In genomic region chr6:32944265-32944664, GRCh38 we compare ENCODE assay signal across 8 cellular contexts. TPM values are rescaled to one million over a fixed set of nuclear protein-coding genes. Genes with fewer than 3 reads are reported as not detected.
DNase-seq lines count a peak whose midpoint lies in the region; ATAC-seq and TF ChIP-seq lines count a peak whose summit lies in the region.

No MANE protein-coding gene starts in this region.

- intact Hi-C loops in gastrocnemius medialis (cut with DNase I; ENCODE audit: low total_unique reads), result no loop called here

- H3K4me3 ChIP-seq in OCI-LY3 (ENCODE audit: low read length) (peak overlapping the region; percentile 73), gastrocnemius medialis (no peak overlapping the region), suprapubic skin (no peak overlapping the region)
- peak overlapping the region; percentile 6 for H3K4me3 ChIP-seq in effector memory CD4-positive, alpha-beta T cell (ENCODE audit: insufficient read depth, low read depth, low read length, poor library complexity, severe bottlenecking)

- H3K27me3 ChIP-seq in OCI-LY3 (ENCODE audit: low read depth, low read length), result no peaks in the 10 kb centered on the region
- H3K27me3 ChIP-seq in effector memory CD4-positive, alpha-beta T cell (replicated peaks; ENCODE audit: control insufficient read depth, insufficient read depth, low read length, poor library complexity, severe bottlenecking), result no peaks in the 10 kb centered on the region
- H3K27me3 ChIP-seq in gastrocnemius medialis, result no peaks in the 10 kb centered on the region
- H3K27me3 ChIP-seq in suprapubic skin, result peaks cover 5% of the 10 kb centered on the region

- peaks cover 40% of the 10 kb centered on the region for H3K79me2 ChIP-seq in OCI-LY3 (ENCODE audit: low read length)

- no peak for TF ChIP-seq CTCF in OCI-LY3 (IDR thresholded peaks at IDR 0.05; ENCODE audit: low read depth, low read length)
- no peak for TF ChIP-seq CTCF in gastrocnemius medialis (IDR thresholded peaks at IDR 0.05 in 4 of 5, conservative IDR thresholded peaks at IDR 0.05 in 1 of 5)
- no peak for TF ChIP-seq CTCF in suprapubic skin (IDR thresholded peaks at IDR 0.05)

- in situ Hi-C loops in gastrocnemius medialis (cut with MboI; ENCODE audit: low sequenced_read_pairs in 4 of 4), result no loop called here

- H3K36me3 ChIP-seq in OCI-LY3 (replicated peaks; ENCODE audit: low read depth, low read length) (peaks cover 12% of the 10 kb centered on the region), gastrocnemius medialis (no peaks in the 10 kb centered on the region), suprapubic skin (no peaks in the 10 kb centered on the region)
- H3K36me3 ChIP-seq in effector memory CD4-positive, alpha-beta T cell (ENCODE audit: control insufficient read depth, insufficient read depth, low read length), result no peaks in the 10 kb centered on the region

- H3K9ac ChIP-seq in OCI-LY3 (ENCODE audit: low read length), result peak overlapping the region; percentile 74

- DNase-seq in effector memory CD4-positive, alpha-beta T cell, result peak in 1 of 3 donors; percentile 10
- DNase-seq in gastrocnemius medialis, result no peak
- DNase-seq in NCI-H526 treated with DMSO at 0.1 percent for 48 hours (lab: John Stamatoyannopoulos, UW), result no peak
- no peak for DNase-seq in NCI-H1417 treated with DMSO at 0.1 percent for 48 hours (lab: John Stamatoyannopoulos, UW)
- no peak for DNase-seq in suprapubic skin (ENCODE audit: low spot score in 2 of 2)

- H2AFZ ChIP-seq in OCI-LY3 (ENCODE audit: low read depth, low read length), result no peak overlapping the region

- peak overlapping the region; percentile 99 for H3K27ac ChIP-seq in OCI-LY3 (ENCODE audit: low read length)
- peak overlapping the region; percentile 24 for H3K27ac ChIP-seq in effector memory CD4-positive, alpha-beta T cell (ENCODE audit: insufficient read depth, low read length, poor library complexity, severe bottlenecking)
- peak overlapping the region in 2 of 4 donors; percentile 2 to 14 for H3K27ac ChIP-seq in gastrocnemius medialis
- H3K27ac ChIP-seq in suprapubic skin, result no peak overlapping the region

- WGBS in suprapubic skin, result 63% methylated on average over 1 of the region's 1 CpG

- H3K9me3 ChIP-seq in OCI-LY3 (ENCODE audit: insufficient read depth, low read length) (peaks cover 3% of the 10 kb centered on the region; the same call in 1 of the 2 replicates), gastrocnemius medialis (no peaks in the 10 kb centered on the region), suprapubic skin (no peaks in the 10 kb centered on the region)
- no peaks in the 10 kb centered on the region for H3K9me3 ChIP-seq in effector memory CD4-positive, alpha-beta T cell (ENCODE audit: control insufficient read depth, low read length)

- peak; percentile 50 for ATAC-seq in GM18511 (IDR thresholded peaks at IDR 0.05; ENCODE audit: unreplicated experiment)
- ATAC-seq in HG02623 (IDR thresholded peaks at IDR 0.05; ENCODE audit: unreplicated experiment), result peak; percentile 38
- no peak for ATAC-seq in gastrocnemius medialis

- no peak for TF ChIP-seq EP300 in suprapubic skin (IDR thresholded peaks at IDR 0.05)

- TF ChIP-seq POLR2A in gastrocnemius medialis (IDR thresholded peaks at IDR 0.05) (no peak), suprapubic skin (IDR thresholded peaks at IDR 0.05) (no peak)

- peak overlapping the region; percentile 96 for H3K4me2 ChIP-seq in OCI-LY3 (ENCODE audit: low read length)

- H3K4me1 ChIP-seq in OCI-LY3 (ENCODE audit: low read length), result peaks cover 84% of the 10 kb centered on the region
- peaks cover 25% of the 10 kb centered on the region for H3K4me1 ChIP-seq in effector memory CD4-positive, alpha-beta T cell (ENCODE audit: control insufficient read depth, insufficient read depth, low read length, poor library complexity, severe bottlenecking)
- peaks cover 0 to 13% of the 10 kb centered on the region in 2 donors for H3K4me1 ChIP-seq in gastrocnemius medialis
- H3K4me1 ChIP-seq in suprapubic skin, result peaks cover 18% of the 10 kb centered on the region

- H4K20me1 ChIP-seq in OCI-LY3 (ENCODE audit: insufficient read depth, low read length), result 0 out of 2 replicates have a peak, but pooled peaks cover 7% of the 10 kb centered on the region

RNA-seq across cellular contexts. Expression of gene HLA-DMB, which starts 3.4 kb away (rescaled TPM):
- total RNA-seq in gastrocnemius medialis (1 to 10 TPM; 4.3 to 8.1 (median 5.6) TPM), suprapubic skin (10 to 100 TPM; 15.0 to 30.2 (median 18.1) TPM)

RNA-seq across cellular contexts. Expression of gene HLA-DMA, which starts 8.6 kb away (rescaled TPM):
- total RNA-seq in gastrocnemius medialis, result 10 to 100 TPM in 1 of 4 donors, 1 to 10 TPM in 3; 3.6 to 22.8 (median 6.3) TPM
- total RNA-seq in suprapubic skin, result 10 to 100 TPM; 18.3 to 57.0 (median 24.2) TPM

RNA-seq across cellular contexts. Expression of gene BRD2, which starts 24.1 kb away (rescaled TPM):
- 100 to 1,000 TPM in 1 of 4 donors, 10 to 100 TPM in 3; 62.5 to 108 (median 86.6) TPM for total RNA-seq in gastrocnemius medialis
- total RNA-seq in suprapubic skin, result 100 to 1,000 TPM; 145 to 246 (median 197) TPM

Comparison
In these comparisons a context has a peak if more than half of its experiments do, and no peak if none do; other contexts are left out.
1. ATAC-seq: peak in GM18511 (single experiment) and HG02623 (single experiment); none in gastrocnemius medialis (0 of 2).
2. H3K4me3 ChIP-seq: peak in OCI-LY3 (single experiment) and effector memory CD4-positive, alpha-beta T cell (single experiment); none in gastrocnemius medialis (0 of 4) and suprapubic skin (single experiment).